In genomic region chr15:52261026-52261425, GRCh38 we compare ENCODE assay signal across 12 cellular contexts. TPM values are rescaled to one million over a fixed set of nuclear protein-coding genes. Genes with fewer than 3 reads are reported as not detected.
A peak's percentile ranks its signal among the peaks of the same experiment; 100 is the strongest.
DNase-seq lines count a peak whose midpoint lies in the region; ATAC-seq and TF ChIP-seq lines count a peak whose summit lies in the region.
"Had no signal": no experiment of that assay in that cellular context is flagged by ENCODE, and none has a peak within 500 bp of the region (broad histone marks: within the 10 kb centered on the region; RNA-seq: fewer than 3 reads in every experiment).

No MANE protein-coding gene starts in this region.

- no peak overlapping the region for H3K4me3 ChIP-seq in CD4-positive, alpha-beta memory T cell (ENCODE audit: low read length in 2 of 2)
- H3K4me3 ChIP-seq in MM.1S (ENCODE audit: low read length), result no peak overlapping the region
- no peak overlapping the region for H3K4me3 ChIP-seq in duodenal mucosa (ENCODE audit: low read depth in 1 of 2, low read length in 2 of 2)
- no peak overlapping the region for H3K4me3 ChIP-seq in parathyroid adenoma (ENCODE audit: low read depth, low read length)

- POLR2A ChIA-PET in CD4-positive, alpha-beta memory T cell (lab: Charles Lee; ENCODE audit: partially characterized antibody), result interaction anchor here (1.6 kb wide), 1 partner anchor 26 kb away, joined by 4 read pairs; no protein-coding TSS in a partner anchor

- TF ChIP-seq CTCF in MM.1S (IDR thresholded peaks at IDR 0.05; ENCODE audit: low read length) (no peak), parathyroid adenoma (IDR thresholded peaks at IDR 0.05) (no peak)

- CTCF ChIA-PET in CD4-positive, alpha-beta memory T cell (lab: Charles Lee; ENCODE audit: partially characterized antibody), result interaction anchor here (0.6 to 2.6 kb wide), 7 partner anchors 9 to 473 kb away, joined by 3 to 19 read pairs (median 3); no protein-coding TSS in a partner anchor

- H3K9me3 ChIP-seq in CD4-positive, alpha-beta memory T cell (ENCODE audit: control insufficient read depth in 1 of 2, low read length in 2 of 2), result no peaks in the 10 kb centered on the region
- H3K9me3 ChIP-seq in MM.1S (replicated peaks; ENCODE audit: insufficient read depth, low read length) (no peaks in the 10 kb centered on the region), duodenal mucosa (ENCODE audit: control insufficient read depth in 1 of 2, low read length in 2 of 2) (no peaks in the 10 kb centered on the region), parathyroid adenoma (ENCODE audit: control insufficient read depth, low read length) (no peaks in the 10 kb centered on the region)
- H3K9me3 ChIP-seq: thoracic aorta had no signal

- H3K27me3 Mint-ChIP-seq in CD4-positive, alpha-beta memory T cell, result no peaks in the 10 kb centered on the region
- H3K27me3 Mint-ChIP-seq: central memory CD8-positive, alpha-beta T cell had no signal

- ATAC-seq in GM21786 (IDR thresholded peaks at IDR 0.05; ENCODE audit: unreplicated experiment), result no peak

- peaks cover 34 to 50% (median 43%) of the 10 kb centered on the region in 4 donors for H3K4me1 Mint-ChIP-seq in CD4-positive, alpha-beta memory T cell

- H3K9ac ChIP-seq in MM.1S (ENCODE audit: low read length) (peak overlapping the region; percentile 69; the same call in 1 of the 2 replicates), duodenal mucosa (ENCODE audit: low read depth in 1 of 2, low read length in 2 of 2) (no peak overlapping the region), parathyroid adenoma (no peak overlapping the region)

- H3K36me3 Mint-ChIP-seq in CD4-positive, alpha-beta memory T cell, result no peaks in the 10 kb centered on the region

- H3K9me3 Mint-ChIP-seq in CD4-positive, alpha-beta memory T cell, result peaks cover 0 to 3% (median 0%) of the 10 kb centered on the region in 8 donors
- H3K9me3 Mint-ChIP-seq: central memory CD8-positive, alpha-beta T cell had no signal

- no peaks in the 10 kb centered on the region for H3K36me3 ChIP-seq in CD4-positive, alpha-beta memory T cell (ENCODE audit: insufficient read depth, low read length)
- H3K36me3 ChIP-seq in MM.1S (replicated peaks; ENCODE audit: insufficient read depth, low read length) (no peaks in the 10 kb centered on the region), duodenal mucosa (ENCODE audit: control insufficient read depth in 1 of 2, insufficient read depth in 2 of 2, low read length in 2 of 2) (peaks cover 0 to 33% of the 10 kb centered on the region in 2 donors), parathyroid adenoma (ENCODE audit: control insufficient read depth, insufficient read depth, low read length) (no peaks in the 10 kb centered on the region)
- H3K36me3 ChIP-seq: thoracic aorta had no signal

- H4K20me1 ChIP-seq in MM.1S (ENCODE audit: insufficient read depth, low read length), result no peaks in the 10 kb centered on the region

- no peaks in the 10 kb centered on the region for H3K79me2 ChIP-seq in MM.1S (ENCODE audit: low read length)
- no peaks in the 10 kb centered on the region for H3K79me2 ChIP-seq in parathyroid adenoma

- H3K4me2 ChIP-seq in MM.1S (ENCODE audit: low read depth, low read length), result peak overlapping the region; percentile 86
- no peak overlapping the region for H3K4me2 ChIP-seq in parathyroid adenoma (ENCODE audit: low read length)

- no peaks in the 10 kb centered on the region for H3K9me2 ChIP-seq in MM.1S (replicated peaks; ENCODE audit: insufficient read depth, low read length)

- H3K27ac Mint-ChIP-seq in CD4-positive, alpha-beta memory T cell, result peak overlapping the region in 5 of 7 donors; percentile 57 to 93 (median 78)

- H2AFZ ChIP-seq in MM.1S (ENCODE audit: low read length) (peak overlapping the region; percentile 69; the same call in 1 of the 2 replicates), parathyroid adenoma (no peak overlapping the region)

- H3K27me3 ChIP-seq in CD4-positive, alpha-beta memory T cell (ENCODE audit: insufficient read depth, low read length), result no peaks in the 10 kb centered on the region
- no peaks in the 10 kb centered on the region for H3K27me3 ChIP-seq in MM.1S (replicated peaks; ENCODE audit: insufficient read depth, low read length)
- no peaks in the 10 kb centered on the region for H3K27me3 ChIP-seq in duodenal mucosa (ENCODE audit: control insufficient read depth in 1 of 2, insufficient read depth in 2 of 2, low read length in 2 of 2)
- no peaks in the 10 kb centered on the region for H3K27me3 ChIP-seq in parathyroid adenoma (ENCODE audit: control insufficient read depth, insufficient read depth, low read length)

- peak overlapping the region; percentile 1 for H3K27ac ChIP-seq in CD4-positive, alpha-beta memory T cell (ENCODE audit: low read depth, low read length)
- H3K27ac ChIP-seq in MM.1S (ENCODE audit: low read length), result peak overlapping the region; percentile 93; the same call in 1 of the 2 replicates
- peak overlapping the region; percentile 30 for H3K27ac ChIP-seq in duodenal mucosa (ENCODE audit: low read depth, low read length)
- peak overlapping the region; percentile 69 for H3K27ac ChIP-seq in parathyroid adenoma

- no peak for DNase-seq in CD4-positive, alpha-beta memory T cell
- DNase-seq in MM.1S (no peak), NCI-H446 treated with DMSO at 0.1 percent for 48 hours (lab: John Stamatoyannopoulos, UW) (no peak), NCI-H2196 (lab: John Stamatoyannopoulos, UW; ENCODE audit: unreplicated experiment) (no peak), D341Med (ENCODE audit: low spot score) (no peak)
- DNase-seq: DMS 273 treated with DMSO at 0.1 percent for 48 hours, NCI-H187 treated with DMSO at 0.1 percent for 48 hours had no signal

- H3K4me1 ChIP-seq in CD4-positive, alpha-beta memory T cell (ENCODE audit: insufficient read depth, low read length), result peaks cover 40% of the 10 kb centered on the region
- peaks cover 47% of the 10 kb centered on the region for H3K4me1 ChIP-seq in MM.1S (ENCODE audit: low read length)
- peaks cover 14 to 18% of the 10 kb centered on the region in 2 donors for H3K4me1 ChIP-seq in duodenal mucosa (ENCODE audit: control insufficient read depth in 1 of 2, insufficient read depth in 2 of 2, low read length in 2 of 2)
- H3K4me1 ChIP-seq in parathyroid adenoma, result peaks cover 6% of the 10 kb centered on the region

- H3F3A ChIP-seq in MM.1S (ENCODE audit: insufficient read depth, low read length), result peaks cover 28% of the 10 kb centered on the region

- intact Hi-C loops in CD4-positive, alpha-beta memory T cell (cut with micrococcal nuclease), result no loop called here

- peak overlapping the region in 1 of 8 donors; percentile 17 for H3K4me3 Mint-ChIP-seq in CD4-positive, alpha-beta memory T cell

RNA-seq across cellular contexts. Expression of gene MYO5C, which starts 34.6 kb away (rescaled TPM):
- total RNA-seq in CD4-positive, alpha-beta memory T cell, result under 1 TPM; 0.19 to 0.29 TPM
- under 1 TPM in 1 of 2 donors, not detected in 1; 0.29 TPM for polyA plus RNA-seq in CD4-positive, alpha-beta memory T cell

Comparison
In these comparisons a context has a peak if more than half of its experiments do, and no peak if none do; other contexts are left out.
1. H3K27ac ChIP-seq: peak in every context shown above with its lines; median percentile 93 in MM.1S; 69 in parathyroid adenoma; 30 in duodenal mucosa; 1 in CD4-positive, alpha-beta memory T cell.